In genomic region chr1:52420713-52421112, GRCh38 we compare ENCODE assay signal across 16 cellular contexts. TPM values are rescaled to one million over a fixed set of nuclear protein-coding genes. Genes with fewer than 3 reads are reported as not detected.
DNase-seq lines count a peak whose midpoint lies in the region; ATAC-seq, FAIRE-seq and TF ChIP-seq lines count a peak whose summit lies in the region.
"Had no signal": no experiment of that assay in that cellular context is flagged by ENCODE, and none has a peak within 500 bp of the region (broad histone marks: within the 10 kb centered on the region; RNA-seq: fewer than 3 reads in every experiment).

No MANE protein-coding gene starts in this region.

- DNase-seq in CD4-positive, alpha-beta T cell: no peak
- DNase-seq in left colon (no peak), pancreas (no peak), NCI-H2081 (lab: John Stamatoyannopoulos, UW) (no peak), upper lobe of right lung (no peak)
- DNase-seq: Caco-2, GDM1, GM23248 had no signal

- WGBS in pancreas, 2 donors: 94% methylated on average over 1 of the region's 1 CpG

- H3K36me3 Mint-ChIP-seq in CD4-positive, alpha-beta T cell (ENCODE audit: low read depth): peaks cover 70% of the 10 kb centered on the region

- H3K27ac ChIP-seq in CD4-positive, alpha-beta T cell (ENCODE audit: low read depth, low read length): no peak overlapping the region
- H3K27ac ChIP-seq in pancreas (no peak overlapping the region), upper lobe of right lung (no peak overlapping the region)
- H3K27ac ChIP-seq: BLaER1 treated with 17β-estradiol and CSF1 and Interleukin-3, amounts not matched to agents 10 nM and 100 nM; GM23248 had no signal

- intact Hi-C loops in CD4-positive, alpha-beta T cell (cut with DNase I, micrococcal nuclease): loop anchor here (5.0 to 10.0 kb wide), 3 partner anchors 53 to 132 kb away; partner anchors contain the start of genes TUT4 (in 2 of the 2) and CC2D1B (in 1 of the 2)
- intact Hi-C loops in left colon (cut with DNase I, micrococcal nuclease): no loop called here
- intact Hi-C loops in pancreas (cut with DNase I): no loop called here
- intact Hi-C loops in upper lobe of right lung (cut with DNase I): no loop called here

- TF ChIP-seq CTCF in CD4-positive, alpha-beta T cell (IDR thresholded peaks at IDR 0.05): no peak
- TF ChIP-seq CTCF in pancreas (IDR thresholded peaks at IDR 0.05) (no peak), upper lobe of right lung (IDR thresholded peaks at IDR 0.05) (no peak)

- no peaks in the 10 kb centered on the region for H3K4me1 ChIP-seq in pancreas
- no peaks in the 10 kb centered on the region for H3K4me1 ChIP-seq in upper lobe of right lung
- H3K4me1 ChIP-seq: Caco-2 had no signal

- peak overlapping the region; percentile 85 for H3K27ac Mint-ChIP-seq in CD4-positive, alpha-beta T cell
- H3K27ac Mint-ChIP-seq: B cell had no signal

- H3K9me3 Mint-ChIP-seq in CD4-positive, alpha-beta T cell: no peaks in the 10 kb centered on the region

- H3K27me3 ChIP-seq in CD4-positive, alpha-beta T cell (ENCODE audit: control insufficient read depth, insufficient read depth, low read length): no peaks in the 10 kb centered on the region
- H3K27me3 ChIP-seq in pancreas (no peaks in the 10 kb centered on the region), upper lobe of right lung (no peaks in the 10 kb centered on the region)
- H3K27me3 ChIP-seq: BLaER1 treated with 17β-estradiol and CSF1 and Interleukin-3, amounts not matched to agents 10 nM and 100 nM had no signal

- H3K27me3 Mint-ChIP-seq in CD4-positive, alpha-beta T cell: no peaks in the 10 kb centered on the region
- H3K27me3 Mint-ChIP-seq: B cell had no signal

- peak; percentile 45 for FAIRE-seq in G401.6 (lab: Jason Lieb, UNC)
- peak; percentile 54 for FAIRE-seq in pancreas (lab: Jason Lieb, UNC)
- FAIRE-seq: D721Med, GM12892, GM18507 had no signal

- H3K4me3 ChIP-seq in pancreas (no peak overlapping the region), upper lobe of right lung (no peak overlapping the region)
- H3K4me3 ChIP-seq: BLaER1 treated with 17β-estradiol and CSF1 and Interleukin-3, amounts not matched to agents 10 nM and 100 nM; GM23248; HAP-1 had no signal

- no peaks in the 10 kb centered on the region for H3K9me3 ChIP-seq in CD4-positive, alpha-beta T cell (ENCODE audit: control insufficient read depth, low read length)
- H3K9me3 ChIP-seq in pancreas (no peaks in the 10 kb centered on the region), upper lobe of right lung (no peaks in the 10 kb centered on the region)
- H3K9me3 ChIP-seq: BLaER1 treated with 17β-estradiol and CSF1 and Interleukin-3, amounts not matched to agents 10 nM and 100 nM; Caco-2; HAP-1 had no signal

- no peak overlapping the region for H3K4me3 Mint-ChIP-seq in CD4-positive, alpha-beta T cell
- H3K4me3 Mint-ChIP-seq: B cell had no signal

- CTCF ChIA-PET in CD4-positive, alpha-beta T cell (lab: Charles Lee): interaction anchor here (2.6 kb wide), 1 partner anchor 16 kb away, joined by 12 read pairs; the partner anchor contains the start of genes ORC1 and PRPF38A

- H3K4me1 Mint-ChIP-seq in CD4-positive, alpha-beta T cell (ENCODE audit: low read depth): peaks cover 49% of the 10 kb centered on the region

- peaks cover 0 to 48% (median 0%) of the 10 kb centered on the region in 3 donors for H3K36me3 ChIP-seq in pancreas
- peaks cover 73% of the 10 kb centered on the region for H3K36me3 ChIP-seq in upper lobe of right lung

- POLR2A ChIA-PET in CD4-positive, alpha-beta T cell (lab: Charles Lee): interaction anchor here (0.9 kb wide), 1 partner anchor 17 kb away, joined by 3 read pairs; the partner anchor contains the start of gene ORC1

- no peak for ATAC-seq in CD4-positive, alpha-beta T cell (ENCODE audit: poor library complexity)
- ATAC-seq in left colon (peak; percentile 81), pancreas (no peak), upper lobe of right lung (no peak), SK-N-SH treated with all-trans-retinoic acid at 6 μM for 48 hours (no peak)

TF ChIP-seq in SK-N-SH treated with all-trans-retinoic acid at 6 μM for 48 hours, 23 proteins besides CTCF, POLR2A, EP300 and RAD21 (continues in another document):
- TF ChIP-seq SNAI2 (CRISPR knock-in tag; IDR thresholded peaks at IDR 0.05): no peak
- no peak for TF ChIP-seq BACH2 (CRISPR knock-in tag; IDR thresholded peaks at IDR 0.05; ENCODE audit: borderline replicate concordance)
- TF ChIP-seq PPARA (CRISPR knock-in tag; IDR thresholded peaks at IDR 0.05; ENCODE audit: borderline replicate concordance): no peak
- TF ChIP-seq RARB (CRISPR knock-in tag; IDR thresholded peaks at IDR 0.05): no peak
- no peak for TF ChIP-seq ZNF8 (CRISPR knock-in tag; IDR thresholded peaks at IDR 0.05)
- no peak for TF ChIP-seq GLIS3 (CRISPR knock-in tag; IDR thresholded peaks at IDR 0.05)
- no peak for TF ChIP-seq ZFP3 (CRISPR knock-in tag; IDR thresholded peaks at IDR 0.05)
- TF ChIP-seq ZC3H10 (CRISPR knock-in tag; IDR thresholded peaks at IDR 0.05): no peak
- no peak for TF ChIP-seq CSRNP3 (CRISPR knock-in tag; IDR thresholded peaks at IDR 0.05)
- TF ChIP-seq POU6F1 (CRISPR knock-in tag; IDR thresholded peaks at IDR 0.05; ENCODE audit: borderline replicate concordance, low read depth): no peak
- TF ChIP-seq ISL1 (CRISPR knock-in tag; IDR thresholded peaks at IDR 0.05): no peak
- TF ChIP-seq ZFP30 (CRISPR knock-in tag; IDR thresholded peaks at IDR 0.05): no peak
- no peak for TF ChIP-seq OSR1 (CRISPR knock-in tag; IDR thresholded peaks at IDR 0.05)
- no peak for TF ChIP-seq CREB5 (CRISPR knock-in tag; IDR thresholded peaks at IDR 0.05; ENCODE audit: low read depth)
- no peak for TF ChIP-seq ARNTL (CRISPR knock-in tag; IDR thresholded peaks at IDR 0.05; ENCODE audit: borderline replicate concordance, low read depth)
- TF ChIP-seq ESRRG (CRISPR knock-in tag; IDR thresholded peaks at IDR 0.05): no peak
- TF ChIP-seq TOX (CRISPR knock-in tag; IDR thresholded peaks at IDR 0.05; ENCODE audit: borderline replicate concordance): no peak

RNA-seq across cellular contexts. Expression of gene PRPF38A, which starts 16.3 kb away (rescaled TPM):
- 10 to 100 TPM; 56.2 to 63.6 TPM for total RNA-seq in CD4-positive, alpha-beta T cell
- total RNA-seq in left colon (10 to 100 TPM; 45.8 to 50.0 TPM), pancreas (10 to 100 TPM; 12.3 to 25.6 (median 19.0) TPM), upper lobe of right lung (38.2 TPM)
- polyA plus RNA-seq in pancreas: 10 to 100 TPM in 1 of 2 donors, 1 to 10 TPM in 1; 7.8 to 12.3 TPM

RNA-seq across cellular contexts. Expression of gene ORC1, which starts 16.5 kb away (rescaled TPM):
- 1 to 10 TPM; 1.1 to 1.3 TPM for total RNA-seq in CD4-positive, alpha-beta T cell
- total RNA-seq in left colon (1 to 10 TPM; 1.7 to 4.3 TPM), pancreas (under 1 TPM; 0.09 to 0.43 (median 0.29) TPM), upper lobe of right lung (0.43 TPM)
- polyA plus RNA-seq in pancreas: under 1 TPM; 0.27 to 0.68 TPM

RNA-seq across cellular contexts. Expression of gene CC2D1B, which starts 54.7 kb away (rescaled TPM):
- 10 to 100 TPM; 46.5 to 47.5 TPM for total RNA-seq in CD4-positive, alpha-beta T cell
- total RNA-seq in left colon (10 to 100 TPM; 32.8 to 35.3 TPM), pancreas (10 to 100 TPM; 13.3 to 22.3 (median 14.1) TPM), upper lobe of right lung (52.5 TPM)
- polyA plus RNA-seq in pancreas: 10 to 100 TPM; 18.4 to 21.3 TPM

Comparison
In these comparisons a context has a peak if more than half of its experiments do, and no peak if none do; other contexts are left out.
1. intact Hi-C loops: an anchor here in CD4-positive, alpha-beta T cell (5.0 to 10.0 kb wide); none called in left colon, pancreas and upper lobe of right lung.